In the genomic region with DNA sequence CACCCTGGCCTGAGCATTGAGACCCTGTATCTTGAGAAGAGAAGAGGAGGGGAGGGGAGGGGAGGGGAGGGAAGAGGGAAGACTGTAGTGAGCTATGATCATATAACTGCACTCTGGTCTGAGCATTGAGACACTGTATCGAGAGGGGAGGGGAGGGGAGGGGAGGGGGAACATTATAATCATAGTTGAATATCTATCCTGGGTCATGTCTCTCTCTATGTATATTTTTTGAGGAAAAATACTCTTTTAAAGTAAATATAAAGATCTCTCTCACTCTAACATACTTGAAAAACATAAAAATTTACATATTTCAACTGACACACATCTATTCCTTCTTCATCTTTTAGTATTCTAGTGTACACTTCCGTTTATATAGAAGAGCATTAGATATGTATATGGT, we compare ENCODE assay signal across 7 cellular contexts.
"Had no signal": no experiment of that assay in that cellular context is flagged by ENCODE, and none has a peak within 500 bp of the region (broad histone marks: within the 10 kb centered on the region; RNA-seq: fewer than 3 reads in every experiment).

No MANE protein-coding gene starts in this region.

- DNase-seq: GDM1, GF-D8 had no signal

- FAIRE-seq: G401.6, GM12878, GM12891, GM12892, GM19239 had no signal

- H3K4me3 ChIP-seq: GM12878 had no signal

- ATAC-seq: GM12878 had no signal
